ENCODE assay signal across 23 cellular contexts in the genomic region with DNA sequence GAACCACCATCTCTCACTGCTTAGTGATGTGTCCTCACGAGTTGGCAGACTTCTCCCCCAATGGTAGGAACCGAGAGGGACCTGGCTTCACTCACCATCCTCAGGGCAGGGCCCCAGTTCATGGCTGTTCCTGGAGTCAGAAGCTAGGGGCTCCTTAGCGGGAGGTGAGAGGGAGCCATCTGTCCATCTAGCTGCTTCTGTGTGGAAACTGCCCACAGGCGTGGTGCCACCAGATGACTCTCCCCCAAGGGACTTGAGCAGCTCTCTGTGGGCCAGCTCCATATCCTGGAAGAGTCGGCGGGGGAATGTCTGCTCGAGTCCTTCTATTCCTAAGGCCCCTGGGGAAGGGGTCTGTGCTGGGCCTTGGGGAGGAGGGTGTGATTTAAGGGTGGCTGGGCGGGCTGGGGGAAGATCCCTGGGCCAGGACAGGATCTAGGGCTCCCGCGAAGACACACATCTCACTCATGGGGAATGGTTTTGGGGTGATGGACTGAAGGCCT. TPM values are rescaled to one million over a fixed set of nuclear protein-coding genes. Genes with fewer than 3 reads are reported as not detected.
"Had no signal": no experiment of that assay in that cellular context is flagged by ENCODE, and none has a peak within 500 bp of the region (broad histone marks: within the 10 kb centered on the region; RNA-seq: fewer than 3 reads in every experiment).

No MANE protein-coding gene starts in this region.

- H3K4me3 Mint-ChIP-seq: activated naive CD8-positive, alpha-beta T cell treated with anti-CD3 and anti-CD28 coated beads for 36 hours; activated T-cell treated with anti-CD3 and anti-CD28 coated beads, Interleukin-2, amount 50 U/mL, for 24 hours; activated T-helper 17 cell treated with anti-CD3 and anti-CD28 coated beads, Interleukin-2, amount 50 U/mL, for 72 hours; mesothelial cell of epicardium; natural killer cell treated with Interleukin-12 subunit alpha and Interleukin-12 subunit beta and Interleukin-15 and Interleukin-18, amount 100 ng/mL, for 72 hours had no signal

- H3K27ac ChIP-seq: coronary artery, esophagus squamous epithelium, gastroesophageal sphincter, prostate gland, thoracic aorta, upper lobe of left lung had no signal

- H3K27me3 ChIP-seq: esophagus squamous epithelium, gastroesophageal sphincter, upper lobe of left lung had no signal

- H3K4me1 ChIP-seq: prostate gland had no signal

- ATAC-seq: activated T-helper 17 cell treated with anti-CD3 and anti-CD28 coated beads, Interleukin-2, amount 50 U/mL, for 72 hours; gastroesophageal sphincter; left ventricle myocardium superior; natural killer cell treated with Interleukin-12 subunit alpha and Interleukin-12 subunit beta and Interleukin-15 and Interleukin-18, amount 100 ng/mL, for 72 hours had no signal

- DNase-seq: activated CD4-positive, alpha-beta T cell treated with anti-CD3 and anti-CD28 coated beads for 1 hour; activated CD4-positive, alpha-beta T cell treated with anti-CD3 and anti-CD28 coated beads, Interleukin-2, amount 50 U/mL, for 4 hours; activated CD8-positive, alpha-beta memory T cell treated with anti-CD3 and anti-CD28 coated beads for 24 hours; activated CD8-positive, alpha-beta memory T cell treated with anti-CD3 and anti-CD28 coated beads, Interleukin-2, amount 50 U/mL, for 4 hours; activated naive CD8-positive, alpha-beta T cell treated with anti-CD3 and anti-CD28 coated beads for 36 hours; activated T-cell treated with anti-CD3 and anti-CD28 coated beads, Interleukin-2, amount 50 U/mL, for 24 hours; amniotic stem cell; esophagus squamous epithelium; left ventricle myocardium superior; mammary epithelial cell; stimulated activated CD4-positive, alpha-beta T cell treated with anti-CD3 and anti-CD28 coated beads, Interleukin-4, amount 100 ng/mL, for 24 hours; stimulated activated naive CD4-positive, alpha-beta T cell treated with Interleukin-2 at 50 U/mL for 16 hours; upper lobe of left lung had no signal

- H3K27me3 Mint-ChIP-seq: activated naive CD8-positive, alpha-beta T cell treated with anti-CD3 and anti-CD28 coated beads for 36 hours had no signal

- H3K4me3 ChIP-seq: coronary artery, esophagus squamous epithelium, gastroesophageal sphincter, prostate gland, thoracic aorta, upper lobe of left lung had no signal

- H3K9me3 ChIP-seq: esophagus squamous epithelium, gastroesophageal sphincter, prostate gland, thoracic aorta, upper lobe of left lung had no signal

- H3K4me1 Mint-ChIP-seq: activated naive CD8-positive, alpha-beta T cell treated with anti-CD3 and anti-CD28 coated beads for 36 hours; activated T-helper 17 cell treated with anti-CD3 and anti-CD28 coated beads, Interleukin-2, amount 50 U/mL, for 72 hours; mesothelial cell of epicardium had no signal

- H3K27ac Mint-ChIP-seq: activated naive CD8-positive, alpha-beta T cell treated with anti-CD3 and anti-CD28 coated beads for 36 hours; activated T-cell treated with anti-CD3 and anti-CD28 coated beads, Interleukin-2, amount 50 U/mL, for 24 hours; activated T-helper 17 cell treated with anti-CD3 and anti-CD28 coated beads, Interleukin-2, amount 50 U/mL, for 72 hours; mesothelial cell of epicardium; natural killer cell treated with Interleukin-12 subunit alpha and Interleukin-12 subunit beta and Interleukin-15 and Interleukin-18, amount 100 ng/mL, for 72 hours had no signal

- H3K9me3 Mint-ChIP-seq: activated naive CD8-positive, alpha-beta T cell treated with anti-CD3 and anti-CD28 coated beads for 36 hours; activated T-cell treated with anti-CD3 and anti-CD28 coated beads, Interleukin-2, amount 50 U/mL, for 24 hours; activated T-helper 17 cell treated with anti-CD3 and anti-CD28 coated beads, Interleukin-2, amount 50 U/mL, for 72 hours; mesothelial cell of epicardium; natural killer cell treated with Interleukin-12 subunit alpha and Interleukin-12 subunit beta and Interleukin-15 and Interleukin-18, amount 100 ng/mL, for 72 hours had no signal

- H3K36me3 Mint-ChIP-seq: activated naive CD8-positive, alpha-beta T cell treated with anti-CD3 and anti-CD28 coated beads for 36 hours; natural killer cell treated with Interleukin-12 subunit alpha and Interleukin-12 subunit beta and Interleukin-15 and Interleukin-18, amount 100 ng/mL, for 72 hours had no signal

RNA-seq across cellular contexts. Expression of a gene that starts 16.3 kb away (rescaled TPM):
- total RNA-seq: activated naive CD8-positive, alpha-beta T cell treated with anti-CD3 and anti-CD28 coated beads for 36 hours; activated T-helper 17 cell treated with anti-CD3 and anti-CD28 coated beads, Interleukin-2, amount 50 U/mL, for 72 hours; bronchial epithelial cell; esophagus squamous epithelium; mammary epithelial cell; natural killer cell treated with Interleukin-12 subunit alpha and Interleukin-12 subunit beta and Interleukin-15 and Interleukin-18, amount 100 ng/mL, for 72 hours; omental fat pad; T-helper 2 cell treated with Interferon-gamma antibody and Interleukin-4, amounts not matched to agents 100 ng/mL and 5 ng/mL, for 36 hours; thoracic aorta had no signal
- polyA plus RNA-seq: mammary epithelial cell had no signal

RNA-seq across cellular contexts. Expression of a gene that starts 43.3 kb away (rescaled TPM):
- total RNA-seq: activated naive CD8-positive, alpha-beta T cell treated with anti-CD3 and anti-CD28 coated beads for 36 hours; activated T-helper 17 cell treated with anti-CD3 and anti-CD28 coated beads, Interleukin-2, amount 50 U/mL, for 72 hours had no signal
